ENCODE assay signal across 6 cellular contexts in the genomic region with DNA sequence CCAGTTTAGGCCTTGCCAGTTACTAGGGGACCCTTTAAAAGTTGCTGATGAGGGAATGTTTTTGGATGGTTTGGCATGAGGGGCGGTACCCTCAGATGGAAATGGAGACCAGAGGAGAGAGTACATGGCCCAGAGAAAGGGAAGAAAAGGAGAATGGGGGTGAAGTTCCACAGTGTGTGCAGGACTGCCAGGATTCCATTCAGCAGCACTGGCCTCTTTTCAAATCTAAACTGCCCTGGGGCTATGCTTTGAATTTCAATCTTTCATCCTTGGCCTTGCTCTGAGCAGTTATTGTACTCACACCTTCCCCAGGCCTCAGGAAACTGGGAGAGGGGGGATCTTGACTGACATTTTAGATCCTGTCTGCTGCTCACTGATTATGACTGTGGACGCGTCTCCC. TPM values are rescaled to one million over a fixed set of nuclear protein-coding genes. Genes with fewer than 3 reads are reported as not detected.
A peak's percentile ranks its signal among the peaks of the same experiment; 100 is the strongest.
DNase-seq lines count a peak whose midpoint lies in the region; ATAC-seq lines count a peak whose summit lies in the region.

No MANE protein-coding gene starts in this region.

- no peaks in the 10 kb centered on the region for H3K9me3 ChIP-seq in MG63

- H3K27me3 Mint-ChIP-seq in dendritic cell treated with granulocyte-macrophage colony-stimulating factor and Interleukin-4, amounts not matched to agents 40 ng/mL and 50 ng/mL, for 4 days, result no peaks in the 10 kb centered on the region

- intact Hi-C loops in dendritic cell treated with granulocyte-macrophage colony-stimulating factor and Interleukin-4, amounts not matched to agents 40 ng/mL and 50 ng/mL, for 4 days (cut with micrococcal nuclease), result no loop called here

- H3K4me3 ChIP-seq in MG63 (peak overlapping the region; percentile 78), skin epidermis (peak overlapping the region in 2 of 7 experiments; percentile 62 to 82)

- H3K9me3 Mint-ChIP-seq in dendritic cell treated with granulocyte-macrophage colony-stimulating factor and Interleukin-4, amounts not matched to agents 40 ng/mL and 50 ng/mL, for 4 days, result no peaks in the 10 kb centered on the region

- H3K36me3 ChIP-seq in MG63, result peaks cover 80% of the 10 kb centered on the region

- no peak for ATAC-seq in HG02571 (IDR thresholded peaks at IDR 0.05; ENCODE audit: unreplicated experiment)

- H3K4me3 Mint-ChIP-seq in dendritic cell treated with granulocyte-macrophage colony-stimulating factor and Interleukin-4, amounts not matched to agents 40 ng/mL and 50 ng/mL, for 4 days, result peak overlapping the region; percentile 96

- no peaks in the 10 kb centered on the region for H3K27me3 ChIP-seq in MG63

- peaks cover 69% of the 10 kb centered on the region for H3K4me1 Mint-ChIP-seq in dendritic cell treated with granulocyte-macrophage colony-stimulating factor and Interleukin-4, amounts not matched to agents 40 ng/mL and 50 ng/mL, for 4 days (ENCODE audit: low read depth)

- peaks cover 87% of the 10 kb centered on the region for H3K36me3 Mint-ChIP-seq in dendritic cell treated with granulocyte-macrophage colony-stimulating factor and Interleukin-4, amounts not matched to agents 40 ng/mL and 50 ng/mL, for 4 days (ENCODE audit: low read depth)

- peak overlapping the region; percentile 99 for H3K27ac Mint-ChIP-seq in dendritic cell treated with granulocyte-macrophage colony-stimulating factor and Interleukin-4, amounts not matched to agents 40 ng/mL and 50 ng/mL, for 4 days

- peak overlapping the region in 12 of 21 experiments; percentile 1 to 99 (median 97) for H3K27ac ChIP-seq in skin epidermis

- DNase-seq in MG63 (no peak), SKM-1 (lab: John Stamatoyannopoulos, UW; ENCODE audit: unreplicated experiment) (no peak), NOMO-1 (lab: John Stamatoyannopoulos, UW; ENCODE audit: unreplicated experiment in 2 of 2) (no peak)

RNA-seq across cellular contexts. Expression of a gene that starts 3.0 kb away (rescaled TPM):
- 545 and 579 TPM in 2 replicates for total RNA-seq in MG63 (2014; rRNA removed; shearing (Covaris generic); ENCODE audit: low replicate concordance)

RNA-seq across cellular contexts. Expression of a gene that starts 37.5 kb away (rescaled TPM):
- total RNA-seq in MG63 (2014; rRNA removed; shearing (Covaris generic); ENCODE audit: low replicate concordance), result 0.22 and 1.3 TPM in 2 replicates

RNA-seq across cellular contexts. Expression of a gene that starts 44.3 kb away (rescaled TPM):
- 135 and 139 TPM in 2 replicates for total RNA-seq in MG63 (2014; rRNA removed; shearing (Covaris generic); ENCODE audit: low replicate concordance)

RNA-seq across cellular contexts. Expression of a gene that starts 51.0 kb away (rescaled TPM):
- total RNA-seq in MG63 (2014; rRNA removed; shearing (Covaris generic); ENCODE audit: low replicate concordance), result not detected in 2 replicates

RNA-seq across cellular contexts. Expression of a gene that starts 51.8 kb away (rescaled TPM):
- 28.0 and 42.3 TPM in 2 replicates for total RNA-seq in MG63 (2014; rRNA removed; shearing (Covaris generic); ENCODE audit: low replicate concordance)
